Comparison of ENCODE assay signal across 10 cellular contexts in the genomic region with DNA sequence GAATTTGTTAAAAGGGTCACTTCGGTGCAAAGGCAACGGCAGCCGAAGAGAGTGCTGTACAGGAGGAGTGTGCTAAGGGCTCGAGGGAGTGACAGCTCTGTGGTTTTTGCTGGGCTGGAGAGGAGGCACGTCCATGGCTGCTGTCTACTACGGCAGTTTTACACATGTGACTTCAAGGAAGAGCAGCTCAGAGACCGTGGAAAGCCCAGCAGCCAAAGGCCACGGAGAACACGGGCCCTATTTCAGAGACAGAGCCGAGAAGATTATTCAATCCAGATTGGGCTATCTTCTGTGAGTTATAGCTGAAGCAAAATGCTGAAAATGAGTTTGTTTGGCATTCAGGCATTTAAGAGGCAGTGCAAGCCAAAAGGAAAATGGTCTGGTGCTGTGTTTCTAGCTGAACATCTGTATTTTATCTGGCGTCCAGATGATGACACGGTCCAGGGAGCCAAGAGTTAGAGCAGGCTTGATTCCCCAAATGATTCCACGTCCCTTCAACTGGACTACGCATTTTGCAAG.
DNase-seq lines count a peak whose midpoint lies in the region; ATAC-seq and TF ChIP-seq lines count a peak whose summit lies in the region.
"Had no signal": no experiment of that assay in that cellular context is flagged by ENCODE, and none has a peak within 500 bp of the region (broad histone marks: within the 10 kb centered on the region; RNA-seq: fewer than 3 reads in every experiment).

No MANE protein-coding gene starts in this region.

- peak overlapping the region in 1 of 2 donors; percentile 64 for H3K27ac ChIP-seq in breast epithelium
- H3K27ac ChIP-seq in esophagus muscularis mucosa (replicated peaks in 1 of 4) = peak overlapping the region; percentile 30 to 55 (median 50)
- no peak overlapping the region for H3K27ac ChIP-seq in aorta (ENCODE audit: low read depth in 1 of 2, low read length in 2 of 2)

- H3K9me3 Mint-ChIP-seq in MCF 10A (ENCODE audit: unreplicated experiment) (no peaks in the 10 kb centered on the region), nephron progenitor cell (no peaks in the 10 kb centered on the region)
- H3K9me3 Mint-ChIP-seq: effector memory CD8-positive, alpha-beta T cell had no signal

- BruUV-seq in MCF 10A (replicated peaks; lab: Mats Ljungman, UMichigan) = no TSS peak

- peak overlapping the region in 2 of 3 donors; percentile 9 to 42 for H3K4me3 ChIP-seq in breast epithelium
- peak overlapping the region in 3 of 4 donors; percentile 10 to 15 (median 14) for H3K4me3 ChIP-seq in esophagus muscularis mucosa
- no peak overlapping the region for H3K4me3 ChIP-seq in aorta (ENCODE audit: low read length in 2 of 2)

- H3K4me1 ChIP-seq in breast epithelium (no peaks in the 10 kb centered on the region), esophagus muscularis mucosa (peaks cover 0 to 26% (median 21%) of the 10 kb centered on the region in 4 donors), aorta (ENCODE audit: control insufficient read depth in 1 of 2, insufficient read depth in 2 of 2, low read length in 2 of 2) (no peaks in the 10 kb centered on the region)

- H3K9me3 ChIP-seq in breast epithelium (no peaks in the 10 kb centered on the region), esophagus muscularis mucosa (no peaks in the 10 kb centered on the region), aorta (ENCODE audit: control insufficient read depth, low read length) (no peaks in the 10 kb centered on the region)

- DNase-seq in breast epithelium (ENCODE audit: low spot score in 2 of 2) (peak in 1 of 2 donors; percentile 34), MCF 10A (ENCODE audit: unreplicated experiment) (no peak), esophagus muscularis mucosa (ENCODE audit: extremely low spot score) (no peak), nephron progenitor cell (peak; percentile 2), aorta (peak in 1 of 2 donors; percentile 61), mesenteric fat pad (ENCODE audit: low spot score) (no peak), activated gamma-delta T cell (lab: John Stamatoyannopoulos, UW) (no peak)
- DNase-seq: effector memory CD8-positive, alpha-beta T cell; Karpas-422 had no signal

- intact Hi-C loops in breast epithelium (cut with DNase I; ENCODE audit: low total_unique reads) = no loop called here
- intact Hi-C loops in MCF 10A (cut with micrococcal nuclease) = no loop called here
- intact Hi-C loops in esophagus muscularis mucosa (cut with DNase I) = loop anchor here (10.0 kb wide), 2 partner anchors 103 to 183 kb away; no protein-coding TSS in a partner anchor
- intact Hi-C loops in aorta (cut with DNase I) = loop anchor here in 1 of 2 donors (5.0 kb wide), 1 partner anchor 405 kb away; a partner anchor contains a TSS

- H3K27me3 ChIP-seq in breast epithelium (no peaks in the 10 kb centered on the region), esophagus muscularis mucosa (no peaks in the 10 kb centered on the region), aorta (ENCODE audit: control insufficient read depth in 1 of 2, insufficient read depth in 2 of 2, low read length in 1 of 2) (no peaks in the 10 kb centered on the region)

- POLR2A ChIA-PET in MCF 10A (lab: Yijun Ruan, JAX) = no interaction called here

- CTCF ChIA-PET in MCF 10A (lab: Yijun Ruan, JAX) = interaction anchor here (0.5 to 1.9 kb wide), 8 partner anchors 9 to 1032 kb away, joined by 3 to 9 read pairs (median 4); no protein-coding TSS in a partner anchor

- TF ChIP-seq CTCF in breast epithelium (IDR thresholded peaks at IDR 0.05) (no peak), MCF 10A (IDR thresholded peaks at IDR 0.05; ENCODE audit: unreplicated experiment) (no peak), esophagus muscularis mucosa (IDR thresholded peaks at IDR 0.05) (no peak), nephron progenitor cell (IDR thresholded peaks at IDR 0.05) (no peak)

- H3K27me3 Mint-ChIP-seq in MCF 10A (ENCODE audit: insufficient read depth, unreplicated experiment) = no peaks in the 10 kb centered on the region
- no peaks in the 10 kb centered on the region for H3K27me3 Mint-ChIP-seq in nephron progenitor cell (ENCODE audit: low read depth, poor library complexity)

- TF ChIP-seq EP300 in esophagus muscularis mucosa (IDR thresholded peaks at IDR 0.05) = no peak

- no peaks in the 10 kb centered on the region for H3K36me3 ChIP-seq in breast epithelium
- no peaks in the 10 kb centered on the region for H3K36me3 ChIP-seq in esophagus muscularis mucosa
- H3K36me3 ChIP-seq in aorta (ENCODE audit: control insufficient read depth in 1 of 2, insufficient read depth in 2 of 2, low read length in 1 of 2) = no peaks in the 10 kb centered on the region

- H3K4me1 Mint-ChIP-seq in MCF 10A (ENCODE audit: insufficient read depth, unreplicated experiment) (no peaks in the 10 kb centered on the region), nephron progenitor cell (peaks cover 57% of the 10 kb centered on the region)

- no peak overlapping the region for H3K27ac Mint-ChIP-seq in MCF 10A (ENCODE audit: low read depth, unreplicated experiment)
- peak overlapping the region; percentile 2 for H3K27ac Mint-ChIP-seq in nephron progenitor cell
- H3K27ac Mint-ChIP-seq: effector memory CD8-positive, alpha-beta T cell had no signal

- H3K4me3 Mint-ChIP-seq in MCF 10A (ENCODE audit: unreplicated experiment) (no peak overlapping the region), nephron progenitor cell (peak overlapping the region; percentile 18)
- H3K4me3 Mint-ChIP-seq: effector memory CD8-positive, alpha-beta T cell had no signal

- peak; percentile 77 for ATAC-seq in aorta (ENCODE audit: low FRiP score)
- no peak for ATAC-seq in GM21381 (IDR thresholded peaks at IDR 0.05; ENCODE audit: unreplicated experiment)
- ATAC-seq: effector memory CD8-positive, alpha-beta T cell had no signal

- H3K36me3 Mint-ChIP-seq in MCF 10A (ENCODE audit: insufficient read depth, unreplicated experiment) (no peaks in the 10 kb centered on the region), nephron progenitor cell (ENCODE audit: low read depth) (no peaks in the 10 kb centered on the region)

- WGBS in esophagus muscularis mucosa = 44% methylated on average over 14 of the region's 14 CpGs
- WGBS in aorta, 2 donors = 16 to 18% methylated on average over 14 of the region's 14 CpGs

- TF ChIP-seq POLR2A in breast epithelium (IDR thresholded peaks at IDR 0.05) (no peak), esophagus muscularis mucosa (IDR thresholded peaks at IDR 0.05; ENCODE audit: low read depth) (no peak)

Comparison
In these comparisons a context has a peak if more than half of its experiments do, and no peak if none do; other contexts are left out.
1. H3K27ac ChIP-seq: peak in esophagus muscularis mucosa (4 of 4); none in aorta (0 of 2).
2. H3K4me3 ChIP-seq: peak in breast epithelium (2 of 3) and esophagus muscularis mucosa (3 of 4); none in aorta (0 of 2).